23 cellular contexts compared by ENCODE assay signal in genomic region chr1:3257788-3258187, GRCh38.
"Had no signal": no experiment of that assay in that cellular context is flagged by ENCODE, and none has a peak within 500 bp of the region (broad histone marks: within the 10 kb centered on the region; RNA-seq: fewer than 3 reads in every experiment).

No MANE protein-coding gene starts in this region.

- ATAC-seq: activated naive CD4-positive, alpha-beta T cell treated with anti-CD3 and anti-CD28 coated beads, Interleukin-2, amount 50 U/mL, for 72 hours; activated naive CD8-positive, alpha-beta T cell treated with anti-CD3 and anti-CD28 coated beads, Interleukin-2, amount 50 U/mL, for 24 hours; activated T-cell treated with anti-CD3 and anti-CD28 coated beads, Interleukin-2, amount 50 U/mL, for 4 hours; WTC11 had no signal

- DNase-seq: activated CD4-positive, alpha-beta T cell treated with anti-CD3 and anti-CD28 coated beads for 48 hours; activated CD4-positive, alpha-beta T cell treated with anti-CD3 and anti-CD28 coated beads, Interleukin-2, amount 50 U/mL, for 4 hours; activated CD4-positive, CD25-positive, alpha-beta regulatory T cell treated with anti-CD3 and anti-CD28 coated beads, Interleukin-2, amount 50 U/mL, for 72 hours; activated effector memory CD4-positive, alpha-beta T cell treated with anti-CD3 and anti-CD28 coated beads, Interleukin-2, amount 50 U/mL, for 16 hours; activated naive CD4-positive, alpha-beta T cell treated with Interleukin-2 at 50 U/mL for 16 hours; activated naive CD8-positive, alpha-beta T cell treated with anti-CD3 and anti-CD28 coated beads, Interleukin-2, amount 50 U/mL, for 24 hours; activated T-cell treated with anti-CD3 and anti-CD28 coated beads, Interleukin-2, amount 50 U/mL, for 4 hours; amniotic stem cell; caudate nucleus; KG1; NCI-H1048; NCI-H1417; NCI-H1694; NCI-H2029; NCI-H2107; NCI-H2171 treated with DMSO at 0.1 percent for 48 hours; NCI-H226; NCI-H526; NCI-H774; SJCRH30 had no signal

- H3K9me3 ChIP-seq: ascending aorta, SJCRH30 had no signal

- H3K27me3 ChIP-seq: ascending aorta, SJCRH30 had no signal

- H3K27ac ChIP-seq: SJCRH30 had no signal

- H3K4me1 ChIP-seq: SJCRH30 had no signal

- H3K4me3 ChIP-seq: SJCRH30 had no signal

- H3K36me3 ChIP-seq: ascending aorta, SJCRH30 had no signal
